Comparison of ENCODE assay signal across 8 cellular contexts in genomic region chrX:45850775-45851433, GRCh38.
DNase-seq lines count a peak whose midpoint lies in the region; ATAC-seq and TF ChIP-seq lines count a peak whose summit lies in the region.

No MANE protein-coding gene starts in this region.

- intact Hi-C loops in thyroid gland (cut with DNase I): no loop called here

- peaks cover 52% of the 10 kb centered on the region for H3K4me1 ChIP-seq in HUES48 (ENCODE audit: control insufficient read depth, insufficient read depth, low read length)
- H3K4me1 ChIP-seq in mesodermal cell (ENCODE audit: control insufficient read depth, insufficient read depth, low read length, poor library complexity, severe bottlenecking): peaks cover 4% of the 10 kb centered on the region
- no peaks in the 10 kb centered on the region for H3K4me1 ChIP-seq in thyroid gland

- no peak for TF ChIP-seq CTCF in thyroid gland (IDR thresholded peaks at IDR 0.05)

- peak overlapping the region; percentile 84 for H3K4me3 ChIP-seq in HUES48 (ENCODE audit: low read depth, low read length)
- peak overlapping the region; percentile 58 for H3K4me3 ChIP-seq in mesodermal cell (ENCODE audit: extremely low read depth, insufficient read depth, low read length, poor library complexity, severe bottlenecking)
- peak overlapping the region; percentile 9 to 41 (median 14) for H3K4me3 ChIP-seq in thyroid gland (replicated peaks in 1 of 3)

- H3K27me3 ChIP-seq in HUES48 (ENCODE audit: control insufficient read depth, insufficient read depth, low read length): no peaks in the 10 kb centered on the region
- no peaks in the 10 kb centered on the region for H3K27me3 ChIP-seq in thyroid gland

- H3K9ac ChIP-seq in HUES48 (ENCODE audit: low read depth, low read length): peak overlapping the region; percentile 93

- 0% methylated on average over 15 of the region's 54 CpGs; no CpG with 5 or more reads in 1 of the 2 experiments for WGBS in mesodermal cell (ENCODE audit: insufficient coverage in 2 of 2), 2 experiments
- no CpG with 5 or more reads among the region's 54 CpGs for WGBS in thyroid gland, 2 donors

- peaks cover 33% of the 10 kb centered on the region for H3K36me3 ChIP-seq in HUES48 (ENCODE audit: control insufficient read depth, insufficient read depth, low read length)
- peaks cover 10% of the 10 kb centered on the region for H3K36me3 ChIP-seq in mesodermal cell (ENCODE audit: control insufficient read depth, insufficient read depth, low read length)
- H3K36me3 ChIP-seq in thyroid gland: no peaks in the 10 kb centered on the region

- H3K9me3 ChIP-seq in HUES48 (ENCODE audit: control insufficient read depth, insufficient read depth, low read length) (no peaks in the 10 kb centered on the region), mesodermal cell (ENCODE audit: control insufficient read depth, low read length) (no peaks in the 10 kb centered on the region), thyroid gland (no peaks in the 10 kb centered on the region)

- DNase-seq in AG20443 (ENCODE audit: low spot score) (peak; percentile 21), ecto neural progenitor cell (ENCODE audit: low spot score) (peak; percentile 61), thyroid gland (peak; percentile 8 to 10)
- DNase-seq in activated CD4-positive, CD25-positive, alpha-beta regulatory T cell treated with anti-CD3 and anti-CD28 coated beads, Interleukin-2, amount 50 U/mL, for 72 hours: peak; percentile 36

- ATAC-seq in HG03521 (IDR thresholded peaks at IDR 0.05; ENCODE audit: unreplicated experiment): no peak
- ATAC-seq in HG02970 (IDR thresholded peaks at IDR 0.05; ENCODE audit: low FRiP score, unreplicated experiment): no peak

- peak overlapping the region; percentile 88 for H3K27ac ChIP-seq in HUES48 (ENCODE audit: low read depth, low read length)
- H3K27ac ChIP-seq in mesodermal cell (ENCODE audit: low read depth, low read length, severe bottlenecking): no peak overlapping the region
- H3K27ac ChIP-seq in thyroid gland: no peak overlapping the region

- TF ChIP-seq POLR2A in thyroid gland (IDR thresholded peaks at IDR 0.05): no peak

Comparison
In these comparisons a context has a peak if more than half of its experiments do, and no peak if none do; other contexts are left out.
1. DNase-seq: peak in every context shown above with its lines; median percentile 61 in ecto neural progenitor cell; 36 in activated CD4-positive, CD25-positive, alpha-beta regulatory T cell treated with anti-CD3 and anti-CD28 coated beads, Interleukin-2, amount 50 U/mL, for 72 hours; 21 in AG20443; 9 in thyroid gland.
2. H3K4me3 ChIP-seq: peak in every context shown above with its lines; median percentile 84 in HUES48; 58 in mesodermal cell; 14 in thyroid gland.